8 cellular contexts compared by ENCODE assay signal in genomic region chr14:90697577-90698206, GRCh38.
DNase-seq lines count a peak whose midpoint lies in the region; ATAC-seq and TF ChIP-seq lines count a peak whose summit lies in the region.

No MANE protein-coding gene starts in this region.

- H3K36me3 ChIP-seq in A673 (ENCODE audit: insufficient read depth, low read length, poor library complexity, severe bottlenecking) (no peaks in the 10 kb centered on the region), lung (ENCODE audit: control insufficient read depth in 2 of 2, insufficient read depth in 2 of 2, low read length in 2 of 2) (no peaks in the 10 kb centered on the region)

- H3K27me3 ChIP-seq in A673 (replicated peaks; ENCODE audit: insufficient read depth, low read depth, low read length, poor library complexity) (no peaks in the 10 kb centered on the region), lung (ENCODE audit: control insufficient read depth, insufficient read depth) (no peaks in the 10 kb centered on the region)

- H3K27ac ChIP-seq in A673 (ENCODE audit: low read depth, low read length, poor library complexity, severe bottlenecking) (peak overlapping the region; percentile 94), lung (ENCODE audit: low read depth in 1 of 2, low read length in 1 of 2) (peak overlapping the region in 1 of 2 donors; percentile 67)

- CTCF ChIA-PET in A673 (lab: Charles Lee) = interaction anchor here (1.7 to 2.4 kb wide), 2 partner anchors 298 to 395 kb away, joined by 3 to 6 read pairs; no protein-coding TSS in a partner anchor

- peak; percentile 94 for DNase-seq in A673 (ENCODE audit: low spot score)
- peak; percentile 91 for DNase-seq in NCI-H69 (lab: John Stamatoyannopoulos, UW)
- peak; percentile 74 to 75 for DNase-seq in activated CD4-positive, alpha-beta T cell treated with anti-CD3 and anti-CD28 coated beads, Interleukin-2, amount 50 U/mL, for 4 hours
- DNase-seq in ecto neural progenitor cell (ENCODE audit: low spot score) = peak; percentile 81
- DNase-seq in lung (ENCODE audit: low spot score) = peak; percentile 85
- peak; percentile 56 for DNase-seq in stimulated activated CD8-positive, alpha-beta memory T cell treated with anti-CD3 and anti-CD28 coated beads, Interleukin-12 subunit alpha, Interleukin-12 subunit beta, amount 100 ng/mL, for 1 hour (ENCODE audit: low read depth)

- intact Hi-C loops in A673 (cut with micrococcal nuclease; ENCODE audit: unreplicated experiment) = loop anchor here (1.0 to 10.0 kb wide), 5 partner anchors 62 to 423 kb away; no protein-coding TSS in a partner anchor

- TF ChIP-seq CTCF in A673 (conservative IDR thresholded peaks at IDR 0.05; ENCODE audit: low read depth, low read length) (peak; percentile 93), lung (IDR thresholded peaks at IDR 0.05; ENCODE audit: control extremely low read depth, extremely low read depth) (peak; percentile 86)

- peak; percentile 45 for ATAC-seq in GM18519 (IDR thresholded peaks at IDR 0.05; ENCODE audit: low FRiP score, unreplicated experiment)
- ATAC-seq in HG03442 (IDR thresholded peaks at IDR 0.05; ENCODE audit: unreplicated experiment) = peak; percentile 86
- peak; percentile 85 for ATAC-seq in lung (ENCODE audit: insufficient read depth, low FRiP score)

- WGBS in lung, 2 donors = 25% methylated on average over 15 of the region's 15 CpGs

- H3K4me3 ChIP-seq in A673 (ENCODE audit: low read depth, low read length, poor library complexity, severe bottlenecking) (peak overlapping the region; percentile 21), lung (no peak overlapping the region)

- POLR2A ChIA-PET in A673 (lab: Charles Lee; ENCODE audit: low non-redundant PET) = no interaction called here

- H3K4me1 ChIP-seq in A673 (ENCODE audit: insufficient read depth, low read length, poor library complexity, severe bottlenecking) (peaks cover 54% of the 10 kb centered on the region), lung (ENCODE audit: control insufficient read depth in 2 of 2, insufficient read depth in 2 of 2, low read length in 2 of 2) (peaks cover 8 to 11% of the 10 kb centered on the region in 2 donors)

- H3K9me3 ChIP-seq in A673 (ENCODE audit: low read depth, low read length, poor library complexity, severe bottlenecking) (no peaks in the 10 kb centered on the region), lung (ENCODE audit: control insufficient read depth in 2 of 2, insufficient read depth in 1 of 2, low read length in 1 of 2) (no peaks in the 10 kb centered on the region)

- TSS peak; percentile 81 for BruUV-seq in A673 (replicated peaks; lab: Mats Ljungman, UMichigan)
